1 cellular context compared by ENCODE assay signal in the genomic region with DNA sequence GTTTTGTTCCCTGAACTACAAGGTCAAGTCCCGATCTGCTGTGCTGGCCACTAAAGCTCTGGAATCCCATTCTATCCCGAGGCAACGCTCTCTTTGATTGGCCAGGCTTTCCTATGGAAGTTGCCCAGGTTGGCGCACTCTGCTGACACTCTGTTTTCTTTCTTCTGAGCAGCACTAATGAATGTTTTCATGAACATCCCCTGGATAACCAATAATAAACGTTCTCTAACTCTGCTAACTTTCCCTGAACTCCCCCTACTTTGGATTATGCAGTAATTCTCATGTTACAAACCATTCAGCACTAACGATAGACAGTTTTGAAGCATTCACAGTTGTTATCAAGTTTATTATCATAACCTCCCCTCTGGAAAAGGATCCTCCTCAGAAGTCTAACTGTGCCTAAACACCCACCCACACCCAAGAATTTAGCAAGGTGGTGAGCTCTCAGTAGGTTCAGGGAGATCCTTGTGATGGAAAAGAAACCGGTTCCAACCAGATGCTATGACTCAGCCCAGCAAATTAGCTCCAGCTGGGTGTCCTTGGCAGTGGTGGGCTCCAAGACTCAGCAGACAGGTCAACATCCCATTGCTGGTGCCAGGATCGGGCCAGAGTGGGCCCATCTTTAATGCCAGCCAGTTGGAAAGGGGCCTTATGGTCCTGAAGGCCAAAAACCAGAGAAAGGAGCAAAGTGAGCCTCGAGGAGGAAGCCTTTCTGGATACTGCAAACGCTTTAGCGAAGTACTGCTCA.
TF ChIP-seq lines count a peak whose summit lies in the region.

No MANE protein-coding gene starts in this region.

TF ChIP-seq in K562, 482 proteins besides CTCF, POLR2A, EP300 and RAD21 (continued from another document):
- TF ChIP-seq, protein P1, sequence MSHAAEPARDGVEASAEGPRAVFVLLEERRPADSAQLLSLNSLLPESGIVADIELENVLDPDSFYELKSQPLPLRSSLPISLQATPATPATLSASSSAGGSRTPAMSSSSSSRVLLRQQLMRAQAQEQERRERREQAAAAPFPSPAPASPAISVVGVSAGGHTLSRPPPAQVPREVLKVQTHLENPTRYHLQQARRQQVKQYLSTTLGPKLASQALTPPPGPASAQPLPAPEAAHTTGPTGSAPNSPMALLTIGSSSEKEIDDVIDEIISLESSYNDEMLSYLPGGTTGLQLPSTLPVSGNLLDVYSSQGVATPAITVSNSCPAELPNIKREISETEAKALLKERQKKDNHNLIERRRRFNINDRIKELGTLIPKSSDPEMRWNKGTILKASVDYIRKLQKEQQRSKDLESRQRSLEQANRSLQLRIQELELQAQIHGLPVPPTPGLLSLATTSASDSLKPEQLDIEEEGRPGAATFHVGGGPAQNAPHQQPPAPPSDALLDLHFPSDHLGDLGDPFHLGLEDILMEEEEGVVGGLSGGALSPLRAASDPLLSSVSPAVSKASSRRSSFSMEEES (CRISPR knock-in tag; IDR thresholded peaks at IDR 0.05): no peak
- TF ChIP-seq MYBL2 (IDR thresholded peaks at IDR 0.05; ENCODE audit: low read depth): no peak
- no peak for TF ChIP-seq MYBL2 (CRISPR knock-in tag; IDR thresholded peaks at IDR 0.05; ENCODE audit: borderline replicate concordance)
- no peak for TF ChIP-seq CAMTA2 (CRISPR knock-in tag; conservative IDR thresholded peaks at IDR 0.05)
- peak; percentile 52; the same call in 1 of the 2 replicates for TF ChIP-seq CTBP1 (IDR thresholded peaks at IDR 0.05; ENCODE audit: borderline replicate concordance)
- TF ChIP-seq ZNF408 (CRISPR knock-in tag; IDR thresholded peaks at IDR 0.05; ENCODE audit: low read depth): no peak
- peak; percentile 82 for TF ChIP-seq FOSL1 (tag; conservative IDR thresholded peaks at IDR 0.05)
- TF ChIP-seq DPF2 (IDR thresholded peaks at IDR 0.05): peak; percentile 78
- TF ChIP-seq TFAM (CRISPR knock-in tag; conservative IDR thresholded peaks at IDR 0.05): no peak
- no peak for TF ChIP-seq ZNF644 (tag; IDR thresholded peaks at IDR 0.05; ENCODE audit: low read depth)
- no peak for TF ChIP-seq FOXJ2 (tag; IDR thresholded peaks at IDR 0.05)
- no peak for TF ChIP-seq ZNF133 (CRISPR knock-in tag; IDR thresholded peaks at IDR 0.05)
- peak; percentile 27; the same call in 1 of the 2 replicates for TF ChIP-seq GABPB1 (CRISPR knock-in tag; IDR thresholded peaks at IDR 0.05)
- no peak for TF ChIP-seq NR2C1 (IDR thresholded peaks at IDR 0.05)
- 0 out of 2 replicates have a peak, but pooled peaks have one; percentile 23 for TF ChIP-seq NR2C1 (tag; IDR thresholded peaks at IDR 0.05)
- TF ChIP-seq, protein P2, sequence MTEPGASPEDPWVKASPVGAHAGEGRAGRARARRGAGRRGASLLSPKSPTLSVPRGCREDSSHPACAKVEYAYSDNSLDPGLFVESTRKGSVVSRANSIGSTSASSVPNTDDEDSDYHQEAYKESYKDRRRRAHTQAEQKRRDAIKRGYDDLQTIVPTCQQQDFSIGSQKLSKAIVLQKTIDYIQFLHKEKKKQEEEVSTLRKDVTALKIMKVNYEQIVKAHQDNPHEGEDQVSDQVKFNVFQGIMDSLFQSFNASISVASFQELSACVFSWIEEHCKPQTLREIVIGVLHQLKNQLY (CRISPR knock-in tag; conservative IDR thresholded peaks at IDR 0.05): no peak
- no peak for TF ChIP-seq ZNF24 (IDR thresholded peaks at IDR 0.05)
- no peak for TF ChIP-seq PHB (CRISPR knock-in tag; IDR thresholded peaks at IDR 0.05)
- no peak for TF ChIP-seq YY1 (IDR thresholded peaks at IDR 0.05; ENCODE audit: borderline replicate concordance in 1 of 3, control insufficient read depth in 1 of 3, extremely low read depth in 1 of 3, insufficient read depth in 3 of 3, insufficient read length in 1 of 3, insufficient replicate concordance in 2 of 3, low read depth in 1 of 3, low read length in 2 of 3)
- TF ChIP-seq, protein P3, sequence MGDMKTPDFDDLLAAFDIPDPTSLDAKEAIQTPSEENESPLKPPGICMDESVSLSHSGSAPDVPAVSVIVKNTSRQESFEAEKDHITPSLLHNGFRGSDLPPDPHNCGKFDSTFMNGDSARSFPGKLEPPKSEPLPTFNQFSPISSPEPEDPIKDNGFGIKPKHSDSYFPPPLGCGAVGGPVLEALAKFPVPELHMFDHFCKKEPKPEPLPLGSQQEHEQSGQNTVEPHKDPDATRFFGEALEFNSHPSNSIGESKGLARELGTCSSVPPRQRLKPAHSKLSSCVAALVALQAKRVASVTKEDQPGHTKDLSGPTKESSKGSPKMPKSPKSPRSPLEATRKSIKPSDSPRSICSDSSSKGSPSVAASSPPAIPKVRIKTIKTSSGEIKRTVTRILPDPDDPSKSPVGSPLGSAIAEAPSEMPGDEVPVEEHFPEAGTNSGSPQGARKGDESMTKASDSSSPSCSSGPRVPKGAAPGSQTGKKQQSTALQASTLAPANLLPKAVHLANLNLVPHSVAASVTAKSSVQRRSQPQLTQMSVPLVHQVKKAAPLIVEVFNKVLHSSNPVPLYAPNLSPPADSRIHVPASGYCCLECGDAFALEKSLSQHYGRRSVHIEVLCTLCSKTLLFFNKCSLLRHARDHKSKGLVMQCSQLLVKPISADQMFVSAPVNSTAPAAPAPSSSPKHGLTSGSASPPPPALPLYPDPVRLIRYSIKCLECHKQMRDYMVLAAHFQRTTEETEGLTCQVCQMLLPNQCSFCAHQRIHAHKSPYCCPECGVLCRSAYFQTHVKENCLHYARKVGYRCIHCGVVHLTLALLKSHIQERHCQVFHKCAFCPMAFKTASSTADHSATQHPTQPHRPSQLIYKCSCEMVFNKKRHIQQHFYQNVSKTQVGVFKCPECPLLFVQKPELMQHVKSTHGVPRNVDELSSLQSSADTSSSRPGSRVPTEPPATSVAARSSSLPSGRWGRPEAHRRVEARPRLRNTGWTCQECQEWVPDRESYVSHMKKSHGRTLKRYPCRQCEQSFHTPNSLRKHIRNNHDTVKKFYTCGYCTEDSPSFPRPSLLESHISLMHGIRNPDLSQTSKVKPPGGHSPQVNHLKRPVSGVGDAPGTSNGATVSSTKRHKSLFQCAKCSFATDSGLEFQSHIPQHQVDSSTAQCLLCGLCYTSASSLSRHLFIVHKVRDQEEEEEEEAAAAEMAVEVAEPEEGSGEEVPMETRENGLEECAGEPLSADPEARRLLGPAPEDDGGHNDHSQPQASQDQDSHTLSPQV (IDR thresholded peaks at IDR 0.05): peak; percentile 79
- TF ChIP-seq, protein P4, sequence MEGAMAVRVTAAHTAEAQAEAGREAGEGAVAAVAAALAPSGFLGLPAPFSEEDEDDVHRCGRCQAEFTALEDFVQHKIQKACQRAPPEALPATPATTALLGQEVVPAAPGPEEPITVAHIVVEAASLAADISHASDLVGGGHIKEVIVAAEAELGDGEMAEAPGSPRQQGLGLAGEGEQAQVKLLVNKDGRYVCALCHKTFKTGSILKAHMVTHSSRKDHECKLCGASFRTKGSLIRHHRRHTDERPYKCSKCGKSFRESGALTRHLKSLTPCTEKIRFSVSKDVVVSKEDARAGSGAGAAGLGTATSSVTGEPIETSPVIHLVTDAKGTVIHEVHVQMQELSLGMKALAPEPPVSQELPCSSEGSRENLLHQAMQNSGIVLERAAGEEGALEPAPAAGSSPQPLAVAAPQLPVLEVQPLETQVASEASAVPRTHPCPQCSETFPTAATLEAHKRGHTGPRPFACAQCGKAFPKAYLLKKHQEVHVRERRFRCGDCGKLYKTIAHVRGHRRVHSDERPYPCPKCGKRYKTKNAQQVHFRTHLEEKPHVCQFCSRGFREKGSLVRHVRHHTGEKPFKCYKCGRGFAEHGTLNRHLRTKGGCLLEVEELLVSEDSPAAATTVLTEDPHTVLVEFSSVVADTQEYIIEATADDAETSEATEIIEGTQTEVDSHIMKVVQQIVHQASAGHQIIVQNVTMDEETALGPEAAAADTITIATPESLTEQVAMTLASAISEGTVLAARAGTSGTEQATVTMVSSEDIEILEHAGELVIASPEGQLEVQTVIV (CRISPR knock-in tag; IDR thresholded peaks at IDR 0.05; ENCODE audit: borderline replicate concordance): no peak
